8 cellular contexts compared by ENCODE assay signal in the genomic region with DNA sequence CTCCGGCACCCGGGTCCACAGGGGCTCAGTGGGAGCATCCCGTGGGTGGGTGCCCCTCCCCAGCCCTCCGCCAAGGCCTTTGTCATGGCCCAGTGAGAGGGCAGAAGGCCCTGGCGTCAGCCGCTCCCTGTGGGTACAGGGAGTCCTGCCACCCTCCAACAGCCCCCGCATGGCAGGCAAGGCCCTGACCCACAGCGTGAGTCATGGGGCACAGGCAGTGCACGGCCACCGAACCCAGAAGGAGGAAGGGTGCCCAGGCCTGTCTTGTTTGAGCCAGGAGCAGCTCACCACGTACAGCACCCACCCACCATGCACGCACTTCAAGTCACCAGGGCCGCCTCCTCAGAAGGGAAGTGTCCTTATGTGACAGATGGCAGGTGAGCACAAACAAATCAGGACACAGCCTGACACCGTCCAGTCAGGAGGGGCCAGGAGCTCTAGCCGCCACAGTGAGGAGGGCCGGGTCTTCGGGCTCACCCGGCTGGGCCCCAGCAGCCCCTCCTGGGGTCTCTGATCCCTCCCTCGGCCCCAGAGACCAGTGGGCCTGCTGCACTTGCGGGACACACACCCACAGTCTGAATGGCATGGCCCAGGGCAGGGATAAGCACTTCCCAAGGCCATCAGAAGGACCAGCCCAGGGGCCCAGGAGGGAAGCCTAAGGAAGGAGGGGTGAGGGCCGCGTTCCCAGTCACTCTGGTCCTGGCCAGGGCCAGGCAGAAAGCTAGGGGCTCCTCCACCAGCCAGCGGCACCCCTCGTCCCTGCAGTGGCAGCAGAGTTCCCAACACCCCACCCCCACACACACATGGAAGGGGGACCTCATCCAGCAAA. TPM values are rescaled to one million over a fixed set of nuclear protein-coding genes. Genes with fewer than 3 reads are reported as not detected.
A peak's percentile ranks its signal among the peaks of the same experiment; 100 is the strongest.
DNase-seq lines count a peak whose midpoint lies in the region; ATAC-seq and TF ChIP-seq lines count a peak whose summit lies in the region.

No MANE protein-coding gene starts in this region.

- H3K9me3 ChIP-seq in CD4-positive, CD25-positive, alpha-beta regulatory T cell (ENCODE audit: control insufficient read depth in 2 of 2, low read length in 2 of 2), result no peaks in the 10 kb centered on the region

- H3K27me3 ChIP-seq in CD4-positive, CD25-positive, alpha-beta regulatory T cell (ENCODE audit: control insufficient read depth, insufficient read depth, low read length), result no peaks in the 10 kb centered on the region
- no peaks in the 10 kb centered on the region for H3K27me3 ChIP-seq in foreskin keratinocyte

- TF ChIP-seq CTCF in foreskin keratinocyte (conservative IDR thresholded peaks at IDR 0.05), result no peak

- peaks cover 5% of the 10 kb centered on the region for H3K36me3 ChIP-seq in CD4-positive, CD25-positive, alpha-beta regulatory T cell (ENCODE audit: control insufficient read depth, insufficient read depth, low read length)

- DNase-seq in CD4-positive, CD25-positive, alpha-beta regulatory T cell, result peak; percentile 11 to 81 (median 62)
- DNase-seq in LHCN-M2 (ENCODE audit: low read depth) (peak; percentile 79), memory B cell (ENCODE audit: low spot score in 2 of 2) (peak; percentile 51 to 62), substantia nigra (lab: John Stamatoyannopoulos, UW) (peak in 21 of 49 donors; percentile 27 to 84 (median 55)), NCI-H128 (lab: John Stamatoyannopoulos, UW; ENCODE audit: unreplicated experiment) (no peak), foreskin keratinocyte (no peak)

- H3K4me3 ChIP-seq in CD4-positive, CD25-positive, alpha-beta regulatory T cell (ENCODE audit: low read depth, low read length), result peak overlapping the region; percentile 67

- no peaks in the 10 kb centered on the region for H3K9me3 Mint-ChIP-seq in CD4-positive, CD25-positive, alpha-beta regulatory T cell
- H3K9me3 Mint-ChIP-seq in activated T-helper 17 cell treated with anti-CD3 and anti-CD28 coated beads, Interleukin-2, amount 50 U/mL, for 72 hours, result no peaks in the 10 kb centered on the region
- no peaks in the 10 kb centered on the region for H3K9me3 Mint-ChIP-seq in memory B cell

- peaks cover 77% of the 10 kb centered on the region for H3K4me1 ChIP-seq in CD4-positive, CD25-positive, alpha-beta regulatory T cell (ENCODE audit: control insufficient read depth, insufficient read depth, low read length, poor library complexity, severe bottlenecking)
- no peaks in the 10 kb centered on the region for H3K4me1 ChIP-seq in foreskin keratinocyte

- peaks cover 4% of the 10 kb centered on the region for H3K36me3 Mint-ChIP-seq in CD4-positive, CD25-positive, alpha-beta regulatory T cell
- peaks cover 18% of the 10 kb centered on the region for H3K36me3 Mint-ChIP-seq in activated T-helper 17 cell treated with anti-CD3 and anti-CD28 coated beads, Interleukin-2, amount 50 U/mL, for 72 hours (ENCODE audit: low read depth)
- H3K36me3 Mint-ChIP-seq in memory B cell, result peaks cover 4% of the 10 kb centered on the region

- ATAC-seq in CD4-positive, CD25-positive, alpha-beta regulatory T cell (ENCODE audit: low read depth in 2 of 2), result peak; percentile 38 to 44
- peak; percentile 37 for ATAC-seq in GM21423 (IDR thresholded peaks at IDR 0.05; ENCODE audit: unreplicated experiment)
- peak; percentile 68 for ATAC-seq in activated T-helper 17 cell treated with anti-CD3 and anti-CD28 coated beads, Interleukin-2, amount 50 U/mL, for 72 hours (replicated peaks)
- ATAC-seq in memory B cell (ENCODE audit: low read depth), result peak; percentile 59
- no peak for ATAC-seq in foreskin keratinocyte

- peak overlapping the region; percentile 97 to 98 (median 97) for H3K27ac Mint-ChIP-seq in CD4-positive, CD25-positive, alpha-beta regulatory T cell
- peak overlapping the region; percentile 70 for H3K27ac Mint-ChIP-seq in activated T-helper 17 cell treated with anti-CD3 and anti-CD28 coated beads, Interleukin-2, amount 50 U/mL, for 72 hours
- peak overlapping the region; percentile 97 for H3K27ac Mint-ChIP-seq in memory B cell

- H3K4me1 Mint-ChIP-seq in CD4-positive, CD25-positive, alpha-beta regulatory T cell, result peaks cover 4 to 86% (median 42%) of the 10 kb centered on the region in 4 donors
- peaks cover 41% of the 10 kb centered on the region for H3K4me1 Mint-ChIP-seq in activated T-helper 17 cell treated with anti-CD3 and anti-CD28 coated beads, Interleukin-2, amount 50 U/mL, for 72 hours
- peaks cover 71% of the 10 kb centered on the region for H3K4me1 Mint-ChIP-seq in memory B cell

- peak overlapping the region; percentile 93 to 100 (median 95) for H3K4me3 Mint-ChIP-seq in CD4-positive, CD25-positive, alpha-beta regulatory T cell
- peak overlapping the region; percentile 70 for H3K4me3 Mint-ChIP-seq in activated T-helper 17 cell treated with anti-CD3 and anti-CD28 coated beads, Interleukin-2, amount 50 U/mL, for 72 hours
- H3K4me3 Mint-ChIP-seq in memory B cell, result peak overlapping the region; percentile 91

- H3K27me3 Mint-ChIP-seq in CD4-positive, CD25-positive, alpha-beta regulatory T cell, result no peaks in the 10 kb centered on the region
- no peaks in the 10 kb centered on the region for H3K27me3 Mint-ChIP-seq in activated T-helper 17 cell treated with anti-CD3 and anti-CD28 coated beads, Interleukin-2, amount 50 U/mL, for 72 hours
- no peaks in the 10 kb centered on the region for H3K27me3 Mint-ChIP-seq in memory B cell

- peak overlapping the region; percentile 86 for H3K27ac ChIP-seq in CD4-positive, CD25-positive, alpha-beta regulatory T cell (ENCODE audit: insufficient read depth, low read length, poor library complexity, severe bottlenecking)
- H3K27ac ChIP-seq in substantia nigra (ENCODE audit: low read depth, low read length, poor library complexity, severe bottlenecking) (peak overlapping the region; percentile 95), foreskin keratinocyte (no peak overlapping the region)

RNA-seq across cellular contexts. Expression of a gene that starts 25.8 kb away (rescaled TPM):
- total RNA-seq in CD4-positive, CD25-positive, alpha-beta regulatory T cell, result 204 TPM
- 100 to 1,000 TPM; 131 to 228 (median 157) TPM for polyA plus RNA-seq in CD4-positive, CD25-positive, alpha-beta regulatory T cell
- total RNA-seq in LHCN-M2 (2014; rRNA removed), result 139 and 174 TPM in 2 replicates
- 80.8 TPM for polyA plus RNA-seq in LHCN-M2 (2012)
- 100 to 1,000 TPM in 1 of 2 donors, 10 to 100 TPM in 1; 84.0 to 110 TPM for total RNA-seq in activated T-helper 17 cell treated with anti-CD3 and anti-CD28 coated beads, Interleukin-2, amount 50 U/mL, for 72 hours
- total RNA-seq in foreskin keratinocyte, result 30.6 and 30.8 TPM in 2 replicates
- 29.4 and 31.0 TPM in 2 replicates for polyA plus RNA-seq in foreskin keratinocyte

Comparison
In these comparisons a context has a peak if more than half of its experiments do, and no peak if none do; other contexts are left out.
1. DNase-seq: peak in CD4-positive, CD25-positive, alpha-beta regulatory T cell (3 of 3), LHCN-M2 (single experiment) and memory B cell (2 of 2); none in NCI-H128 (single experiment) and foreskin keratinocyte (0 of 2).
2. Peak in every context shown above with its lines, with median percentiles within 50 percentile points of each other: H3K27ac Mint-ChIP-seq and H3K4me3 Mint-ChIP-seq.